In the genomic region with DNA sequence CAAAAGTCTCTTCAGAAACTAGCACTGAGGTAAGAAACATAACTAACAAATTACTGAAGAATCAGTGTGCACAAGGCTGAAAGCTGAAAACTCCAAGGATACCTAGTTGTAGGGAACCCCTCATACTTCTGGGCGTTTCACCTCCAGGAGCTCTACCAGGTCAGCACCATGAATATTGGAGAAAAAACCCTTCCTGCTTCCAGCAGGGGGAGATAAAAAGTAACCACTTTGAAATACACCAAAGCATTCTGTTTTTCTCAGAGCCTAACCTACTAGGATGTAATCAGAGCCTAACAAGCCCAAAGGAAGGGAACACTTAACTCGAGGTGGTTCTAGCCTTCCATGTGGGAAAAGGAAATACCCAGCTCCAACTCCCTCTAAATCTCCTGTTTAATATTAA, we compare ENCODE assay signal across 8 cellular contexts.
DNase-seq lines count a peak whose midpoint lies in the region; ATAC-seq and TF ChIP-seq lines count a peak whose summit lies in the region.

No MANE protein-coding gene starts in this region.

- no peak overlapping the region for H3K27ac Mint-ChIP-seq in activated naive CD8-positive, alpha-beta T cell treated with anti-CD3 and anti-CD28 coated beads for 36 hours

- no peak overlapping the region for H3K27ac ChIP-seq in heart right ventricle
- peak overlapping the region; percentile 11 for H3K27ac ChIP-seq in OCI-LY1 (ENCODE audit: low read depth, low read length, poor library complexity, severe bottlenecking)

- no peak overlapping the region for H3K9ac ChIP-seq in OCI-LY1 (ENCODE audit: low read length)

- H3K4me1 Mint-ChIP-seq in activated naive CD8-positive, alpha-beta T cell treated with anti-CD3 and anti-CD28 coated beads for 36 hours: no peaks in the 10 kb centered on the region

- TF ChIP-seq CTCF in heart right ventricle (IDR thresholded peaks at IDR 0.05): peak in 5 of 9 donors; percentile 16 to 32 (median 19)
- TF ChIP-seq CTCF in OCI-LY1 (IDR thresholded peaks at IDR 0.05; ENCODE audit: low read length): peak; percentile 90
- TF ChIP-seq CTCF in foreskin fibroblast (IDR thresholded peaks at IDR 0.05; ENCODE audit: low read depth, low read length): peak; percentile 39

- no peak for DNase-seq in heart right ventricle
- DNase-seq in Right ventricle myocardium superior: no peak
- peak; percentile 37 to 74 for DNase-seq in foreskin fibroblast
- DNase-seq in occipital lobe (lab: John Stamatoyannopoulos, UW): no peak
- DNase-seq in activated CD4-positive, alpha-beta T cell treated with anti-CD3 and anti-CD28 coated beads for 4 hours: no peak
- DNase-seq in activated naive CD8-positive, alpha-beta T cell treated with anti-CD3 and anti-CD28 coated beads for 36 hours: no peak
- DNase-seq in AG08395 (ENCODE audit: low spot score): no peak

- H3F3A ChIP-seq in OCI-LY1 (ENCODE audit: insufficient read depth, low read length): no peaks in the 10 kb centered on the region

- intact Hi-C loops in heart right ventricle (cut with DNase I): no loop called here
- intact Hi-C loops in Right ventricle myocardium superior (cut with DNase I): no loop called here

- H3K27me3 ChIP-seq in heart right ventricle (no peaks in the 10 kb centered on the region), OCI-LY1 (ENCODE audit: insufficient read depth, low read length) (no peaks in the 10 kb centered on the region)

- peaks cover 0 to 9% (median 0%) of the 10 kb centered on the region in 9 donors for H3K4me1 ChIP-seq in heart right ventricle
- H3K4me1 ChIP-seq in OCI-LY1 (ENCODE audit: insufficient read depth, low read length, severe bottlenecking): peaks cover 13% of the 10 kb centered on the region

- peaks cover under 1% of the 10 kb centered on the region for H3K9me3 Mint-ChIP-seq in activated naive CD8-positive, alpha-beta T cell treated with anti-CD3 and anti-CD28 coated beads for 36 hours

- peaks cover 0 to under 1% (median 0%) of the 10 kb centered on the region in 11 donors for H3K9me3 ChIP-seq in heart right ventricle
- no peaks in the 10 kb centered on the region for H3K9me3 ChIP-seq in OCI-LY1 (ENCODE audit: low read length)

- no peaks in the 10 kb centered on the region for H3K79me2 ChIP-seq in OCI-LY1 (ENCODE audit: insufficient read depth, low read length)

- H4K20me1 ChIP-seq in OCI-LY1 (ENCODE audit: insufficient read depth, low read length): no peaks in the 10 kb centered on the region

- no peaks in the 10 kb centered on the region for H3K9me2 ChIP-seq in OCI-LY1 (ENCODE audit: low read depth, low read length)

- peak overlapping the region; percentile 7; the same call in 1 of the 2 replicates for H3K4me2 ChIP-seq in OCI-LY1 (ENCODE audit: low read length)

- WGBS in heart right ventricle, 2 donors: 28 to 41% methylated on average over 2 of the region's 2 CpGs

- peak overlapping the region; percentile 61 for H2AFZ ChIP-seq in OCI-LY1 (ENCODE audit: low read length)

- H3K4me3 Mint-ChIP-seq in activated naive CD8-positive, alpha-beta T cell treated with anti-CD3 and anti-CD28 coated beads for 36 hours: no peak overlapping the region

- no peaks in the 10 kb centered on the region for H3K36me3 ChIP-seq in heart right ventricle
- no peaks in the 10 kb centered on the region for H3K36me3 ChIP-seq in OCI-LY1 (ENCODE audit: insufficient read depth, low read length)

- no peak for ATAC-seq in heart right ventricle
- ATAC-seq in Right ventricle myocardium superior (ENCODE audit: poor library complexity): no peak

- no peaks in the 10 kb centered on the region for H3K27me3 Mint-ChIP-seq in activated naive CD8-positive, alpha-beta T cell treated with anti-CD3 and anti-CD28 coated beads for 36 hours

- no peaks in the 10 kb centered on the region for H3K36me3 Mint-ChIP-seq in activated naive CD8-positive, alpha-beta T cell treated with anti-CD3 and anti-CD28 coated beads for 36 hours

- H3K4me3 ChIP-seq in heart right ventricle (no peak overlapping the region), OCI-LY1 (ENCODE audit: low read depth, low read length, poor library complexity, severe bottlenecking) (no peak overlapping the region), foreskin fibroblast (ENCODE audit: low read depth in 1 of 2, low read length in 2 of 2) (no peak overlapping the region)

Comparison
In these comparisons a context has a peak if more than half of its experiments do, and no peak if none do; other contexts are left out.
1. DNase-seq: peak in foreskin fibroblast (2 of 2); none in heart right ventricle (0 of 2), Right ventricle myocardium superior (single experiment), occipital lobe (single experiment), activated CD4-positive, alpha-beta T cell treated with anti-CD3 and anti-CD28 coated beads for 4 hours (0 of 2), activated naive CD8-positive, alpha-beta T cell treated with anti-CD3 and anti-CD28 coated beads for 36 hours (single experiment) and AG08395 (single experiment).
2. CTCF ChIP-seq: peak in every context shown above with its lines; median percentile 90 in OCI-LY1; 39 in foreskin fibroblast; 19 in heart right ventricle.